ENCODE assay signal across 22 cellular contexts in genomic region chr17:49521088-49521450, GRCh38. TPM values are rescaled to one million over a fixed set of nuclear protein-coding genes. Genes with fewer than 3 reads are reported as not detected.
"Had no signal": no experiment of that assay in that cellular context is flagged by ENCODE, and none has a peak within 500 bp of the region (broad histone marks: within the 10 kb centered on the region; RNA-seq: fewer than 3 reads in every experiment).

No MANE protein-coding gene starts in this region.

- H3K4me1 ChIP-seq: parathyroid adenoma had no signal

- H3K4me1 Mint-ChIP-seq: activated T-helper 17 cell treated with anti-CD3 and anti-CD28 coated beads, Interleukin-2, amount 50 U/mL, for 72 hours; memory B cell; naive B cell; stimulated activated memory B cell treated with anti-CD40 and anti-IgM and Interleukin-4, amounts not matched to agents 10 μg/mL and 1 μg/mL and 100 μg/mL, for 72 hours had no signal

- H3K4me3 ChIP-seq: cardiac muscle cell, dorsolateral prefrontal cortex, mucosa of descending colon, right lobe of liver had no signal

- H3K36me3 Mint-ChIP-seq: activated CD8-positive, alpha-beta memory T cell treated with anti-CD3 and anti-CD28 coated beads, Interleukin-2, amount 10 ng/mL, durations not matched to agents 7 days and 5 days; activated naive CD8-positive, alpha-beta T cell treated with anti-CD3 and anti-CD28 coated beads, Interleukin-2, amount 10 ng/mL, durations not matched to agents 7 days and 5 days; memory B cell; naive B cell; stimulated activated memory B cell treated with anti-CD40 and anti-IgM and Interleukin-4, amounts not matched to agents 10 μg/mL and 1 μg/mL and 100 μg/mL, for 72 hours; WTC11 had no signal

- H3K36me3 ChIP-seq: cardiac muscle cell, right lobe of liver had no signal

- H3K27me3 ChIP-seq: cardiac muscle cell, foreskin keratinocyte, right lobe of liver had no signal

- H3K9me3 Mint-ChIP-seq: activated CD4-positive, alpha-beta memory T cell treated with anti-CD3 and anti-CD28 coated beads, Interleukin-2, amount 10 ng/mL, durations not matched to agents 7 days and 5 days; activated naive CD8-positive, alpha-beta T cell treated with anti-CD3 and anti-CD28 coated beads, Interleukin-2, amount 10 ng/mL, durations not matched to agents 7 days and 5 days; activated T-helper 17 cell treated with anti-CD3 and anti-CD28 coated beads, Interleukin-2, amount 50 U/mL, for 72 hours; memory B cell; naive B cell; stimulated activated memory B cell treated with anti-CD40 and anti-IgM and Interleukin-4, amounts not matched to agents 10 μg/mL and 1 μg/mL and 100 μg/mL, for 72 hours; T-helper 2 cell treated with Interferon-gamma antibody and Interleukin-4, amounts not matched to agents 5 μg/mL and 100 μg/mL, for 36 hours; WTC11 had no signal

- H3K27ac Mint-ChIP-seq: activated CD4-positive, alpha-beta memory T cell treated with anti-CD3 and anti-CD28 coated beads, Interleukin-2, amount 10 ng/mL, durations not matched to agents 7 days and 5 days; activated CD8-positive, alpha-beta memory T cell treated with anti-CD3 and anti-CD28 coated beads, Interleukin-2, amount 10 ng/mL, durations not matched to agents 7 days and 5 days; activated naive CD8-positive, alpha-beta T cell treated with anti-CD3 and anti-CD28 coated beads, Interleukin-2, amount 10 ng/mL, durations not matched to agents 7 days and 5 days; activated T-helper 17 cell treated with anti-CD3 and anti-CD28 coated beads, Interleukin-2, amount 50 U/mL, for 72 hours; memory B cell; naive B cell; stimulated activated memory B cell treated with anti-CD40 and anti-IgM and Interleukin-4, amounts not matched to agents 10 μg/mL and 1 μg/mL and 100 μg/mL, for 72 hours; T-helper 2 cell treated with Interferon-gamma antibody and Interleukin-4, amounts not matched to agents 5 μg/mL and 100 μg/mL, for 36 hours; WTC11 had no signal

- H3K4me3 Mint-ChIP-seq: activated CD4-positive, alpha-beta memory T cell treated with anti-CD3 and anti-CD28 coated beads, Interleukin-2, amount 10 ng/mL, durations not matched to agents 7 days and 5 days; activated CD8-positive, alpha-beta memory T cell treated with anti-CD3 and anti-CD28 coated beads, Interleukin-2, amount 10 ng/mL, durations not matched to agents 7 days and 5 days; activated naive CD8-positive, alpha-beta T cell treated with anti-CD3 and anti-CD28 coated beads, Interleukin-2, amount 10 ng/mL, durations not matched to agents 7 days and 5 days; activated T-helper 17 cell treated with anti-CD3 and anti-CD28 coated beads, Interleukin-2, amount 50 U/mL, for 72 hours; memory B cell; naive B cell; stimulated activated memory B cell treated with anti-CD40 and anti-IgM and Interleukin-4, amounts not matched to agents 10 μg/mL and 1 μg/mL and 100 μg/mL, for 72 hours; T-helper 2 cell treated with Interferon-gamma antibody and Interleukin-4, amounts not matched to agents 5 μg/mL and 100 μg/mL, for 36 hours; WTC11 had no signal

- H3K9me3 ChIP-seq: mucosa of descending colon, right lobe of liver had no signal

- H3K27ac ChIP-seq: cardiac muscle cell, dorsolateral prefrontal cortex, epithelial cell of prostate, foreskin keratinocyte, parathyroid adenoma, right lobe of liver had no signal

- ATAC-seq: activated CD8-positive, alpha-beta memory T cell treated with anti-CD3 and anti-CD28 coated beads, Interleukin-2, amount 10 ng/mL, durations not matched to agents 7 days and 5 days; activated T-helper 17 cell treated with anti-CD3 and anti-CD28 coated beads, Interleukin-2, amount 50 U/mL, for 72 hours; foreskin keratinocyte; mucosa of descending colon; right lobe of liver; stimulated activated memory B cell treated with anti-CD40 and anti-IgM and Interleukin-4, amounts not matched to agents 10 μg/mL and 1 μg/mL and 100 μg/mL, for 72 hours; WTC11 had no signal

- DNase-seq: activated CD4-positive, alpha-beta memory T cell treated with anti-CD3 and anti-CD28 coated beads, Interleukin-2, amount 10 ng/mL, durations not matched to agents 7 days and 5 days; activated CD4-positive, alpha-beta T cell treated with anti-CD3 and anti-CD28 coated beads for 48 hours; activated CD8-positive, alpha-beta memory T cell treated with anti-CD3 and anti-CD28 coated beads, Interleukin-2, amount 10 ng/mL, durations not matched to agents 7 days and 5 days; activated naive CD4-positive, alpha-beta T cell; activated naive CD8-positive, alpha-beta T cell treated with anti-CD3 and anti-CD28 coated beads, Interleukin-2, amount 10 ng/mL, durations not matched to agents 7 days and 5 days; amygdala; dorsolateral prefrontal cortex; foreskin keratinocyte; glutamatergic neuron; mucosa of descending colon; naive B cell; right lobe of liver; stimulated activated CD4-positive, alpha-beta T cell treated with anti-CD3 and anti-CD28 coated beads, Interleukin-4, amount 100 ng/mL, for 4 hours had no signal

RNA-seq across cellular contexts. Expression of gene NXPH3, which starts 54.6 kb away (rescaled TPM):
- total RNA-seq: activated CD4-positive, alpha-beta memory T cell treated with anti-CD3 and anti-CD28 coated beads, Interleukin-2, amount 10 ng/mL, durations not matched to agents 7 days and 5 days; activated T-helper 17 cell treated with anti-CD3 and anti-CD28 coated beads, Interleukin-2, amount 50 U/mL, for 72 hours; kidney epithelial cell had no signal
